In genomic region chr1:168803696-168804510, GRCh38 we compare ENCODE assay signal across 17 cellular contexts.
DNase-seq lines count a peak whose midpoint lies in the region; ATAC-seq, FAIRE-seq and TF ChIP-seq lines count a peak whose summit lies in the region.
"Had no signal": no experiment of that assay in that cellular context is flagged by ENCODE, and none has a peak within 500 bp of the region (broad histone marks: within the 10 kb centered on the region; RNA-seq: fewer than 3 reads in every experiment).

No MANE protein-coding gene starts in this region.

- 27 to 63% (median 42%) methylated on average over 8 of the region's 8 CpGs for WGBS in small intestine, 3 donors

- H3K27me3 ChIP-seq in small intestine (ENCODE audit: control insufficient read depth in 2 of 2, insufficient read depth in 2 of 2, low read length in 2 of 2), result no peaks in the 10 kb centered on the region
- H3K27me3 ChIP-seq in foreskin keratinocyte, result no peaks in the 10 kb centered on the region
- H3K27me3 ChIP-seq: ascending aorta, heart left ventricle, right atrium auricular region had no signal

- ATAC-seq in foreskin keratinocyte, result no peak
- ATAC-seq: activated T-cell treated with anti-CD3 and anti-CD28 coated beads, Interleukin-2, amount 50 U/mL, for 4 hours; heart left ventricle; HepG2 had no signal

- H3K27ac ChIP-seq in small intestine (ENCODE audit: low read depth in 1 of 2, low read length in 1 of 2) (peak overlapping the region in 1 of 2 donors; percentile 23), foreskin keratinocyte (no peak overlapping the region)
- H3K27ac ChIP-seq: ascending aorta, heart left ventricle, right atrium auricular region had no signal

- no peaks in the 10 kb centered on the region for H3K36me3 ChIP-seq in small intestine (ENCODE audit: control insufficient read depth in 2 of 2, insufficient read depth in 2 of 2, low read length in 2 of 2)
- H3K36me3 ChIP-seq: ascending aorta, heart left ventricle, right atrium auricular region had no signal

- CTCF ChIA-PET in HEK293T (lab: Yijun Ruan, JAX), result no interaction called here

- DNase-seq in NCI-H1092 (lab: John Stamatoyannopoulos, UW), result peak; percentile 66
- DNase-seq in OCI-M1 (lab: John Stamatoyannopoulos, UW), result peak; percentile 45
- peak; percentile 29 for DNase-seq in iPS-NIHi11 (ENCODE audit: low spot score)
- peak; percentile 58 for DNase-seq in small intestine
- DNase-seq in stimulated activated CD4-positive, alpha-beta T cell treated with anti-CD3 and anti-CD28 coated beads, Interleukin-15, amount 100 ng/mL, for 24 hours, result no peak
- DNase-seq in HEK293T (ENCODE audit: extremely low spot score), result no peak
- DNase-seq in foreskin keratinocyte, result no peak
- DNase-seq: activated B cell treated with CpG ODN at 0.5 μM for 24 hours; activated T-cell treated with anti-CD3 and anti-CD28 coated beads, Interleukin-2, amount 50 U/mL, for 4 hours; DMS 273 treated with DMSO at 0.1 percent for 48 hours; heart left ventricle; NCI-H2171; SHP77 treated with DMSO at 0.1 percent for 48 hours had no signal

- H3K9me3 ChIP-seq in small intestine (ENCODE audit: control insufficient read depth, low read depth), result no peaks in the 10 kb centered on the region
- H3K9me3 ChIP-seq: ascending aorta, heart left ventricle, right atrium auricular region had no signal

- H3K4me1 ChIP-seq in small intestine (ENCODE audit: control insufficient read depth in 2 of 2, insufficient read depth in 1 of 2, low read depth in 1 of 2, low read length in 1 of 2) (peaks cover 2 to 9% of the 10 kb centered on the region in 2 donors), foreskin keratinocyte (no peaks in the 10 kb centered on the region)
- H3K4me1 ChIP-seq: ascending aorta, heart left ventricle, right atrium auricular region had no signal

- no peak overlapping the region for H3K4me3 ChIP-seq in small intestine (ENCODE audit: low read depth in 1 of 2, low read length in 2 of 2)
- H3K4me3 ChIP-seq: ascending aorta, heart left ventricle, right atrium auricular region had no signal

- FAIRE-seq in small intestine (lab: Jason Lieb, UNC), result no peak
- FAIRE-seq: GM12891, HepG2 had no signal

- POLR2A ChIA-PET in HEK293T (lab: Yijun Ruan, JAX), result no interaction called here

- TF ChIP-seq CTCF in foreskin keratinocyte (conservative IDR thresholded peaks at IDR 0.05), result no peak

TF ChIP-seq in HEK293T, 16 proteins besides CTCF, POLR2A, EP300 and RAD21:
- TF ChIP-seq, protein P1, sequence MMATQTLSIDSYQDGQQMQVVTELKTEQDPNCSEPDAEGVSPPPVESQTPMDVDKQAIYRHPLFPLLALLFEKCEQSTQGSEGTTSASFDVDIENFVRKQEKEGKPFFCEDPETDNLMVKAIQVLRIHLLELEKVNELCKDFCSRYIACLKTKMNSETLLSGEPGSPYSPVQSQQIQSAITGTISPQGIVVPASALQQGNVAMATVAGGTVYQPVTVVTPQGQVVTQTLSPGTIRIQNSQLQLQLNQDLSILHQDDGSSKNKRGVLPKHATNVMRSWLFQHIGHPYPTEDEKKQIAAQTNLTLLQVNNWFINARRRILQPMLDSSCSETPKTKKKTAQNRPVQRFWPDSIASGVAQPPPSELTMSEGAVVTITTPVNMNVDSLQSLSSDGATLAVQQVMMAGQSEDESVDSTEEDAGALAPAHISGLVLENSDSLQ (IDR thresholded peaks at IDR 0.05), result no peak
- TF ChIP-seq TARDBP (IDR thresholded peaks at IDR 0.05) (no peak), FOXA1 (IDR thresholded peaks at IDR 0.05) (no peak), SUZ12 (IDR thresholded peaks at IDR 0.05) (no peak), HDGF (IDR thresholded peaks at IDR 0.05; ENCODE audit: borderline replicate concordance) (no peak), CTBP1 (IDR thresholded peaks at IDR 0.05; ENCODE audit: borderline replicate concordance) (no peak), FOXM1 (IDR thresholded peaks at IDR 0.05; ENCODE audit: borderline replicate concordance) (no peak), ELF4 (IDR thresholded peaks at IDR 0.05) (no peak), ARNT (IDR thresholded peaks at IDR 0.05) (no peak), FOXK2 (IDR thresholded peaks at IDR 0.05) (no peak), NFRKB (IDR thresholded peaks at IDR 0.05) (no peak), BHLHE40 (IDR thresholded peaks at IDR 0.05; ENCODE audit: borderline replicate concordance) (no peak), ZNF384 (IDR thresholded peaks at IDR 0.05) (no peak), LEF1 (IDR thresholded peaks at IDR 0.05; ENCODE audit: borderline replicate concordance) (no peak), SP1 (IDR thresholded peaks at IDR 0.05) (no peak)

Comparison
In these comparisons a context has a peak if more than half of its experiments do, and no peak if none do; other contexts are left out.
1. DNase-seq: peak in NCI-H1092 (single experiment), OCI-M1 (single experiment), iPS-NIHi11 (single experiment) and small intestine (single experiment); none in stimulated activated CD4-positive, alpha-beta T cell treated with anti-CD3 and anti-CD28 coated beads, Interleukin-15, amount 100 ng/mL, for 24 hours (single experiment), HEK293T (single experiment) and foreskin keratinocyte (0 of 2).